Comparison of ENCODE assay signal across 24 cellular contexts in the genomic region with DNA sequence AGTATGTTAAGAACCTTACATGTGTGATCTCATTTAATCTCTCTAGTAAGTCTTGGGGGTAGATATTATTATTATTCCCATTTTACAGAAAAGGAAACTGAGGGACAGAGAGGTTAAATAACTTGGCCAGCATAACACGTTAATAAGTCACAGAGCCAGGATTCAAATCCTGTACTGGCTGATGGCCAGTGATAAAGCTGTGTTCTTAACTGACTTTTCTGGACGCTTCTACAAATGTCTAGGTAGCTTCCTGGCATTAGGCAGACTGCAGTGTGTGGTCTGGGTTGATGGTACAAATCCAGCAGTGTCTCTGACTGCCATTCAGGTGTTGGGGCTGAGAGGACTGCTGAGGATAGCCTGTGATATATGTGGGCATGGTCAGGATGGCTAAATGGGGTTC.
DNase-seq lines count a peak whose midpoint lies in the region; ATAC-seq, FAIRE-seq and TF ChIP-seq lines count a peak whose summit lies in the region.
"Had no signal": no experiment of that assay in that cellular context is flagged by ENCODE, and none has a peak within 500 bp of the region (broad histone marks: within the 10 kb centered on the region; RNA-seq: fewer than 3 reads in every experiment).

No MANE protein-coding gene starts in this region.

- in situ Hi-C loops in K562 (cut with MboI) (no loop called here), HAP-1 (cut with MboI; ENCODE audit: low sequenced_read_pairs) (no loop called here)

- intact Hi-C loops in K562 (cut with micrococcal nuclease) (no loop called here), esophagus squamous epithelium (cut with DNase I) (no loop called here)

- no peak for TF ChIP-seq EP300 in K562 (IDR thresholded peaks at IDR 0.05; ENCODE audit: low read length)

- H3K4me2 ChIP-seq in K562 (ENCODE audit: insufficient read depth, low read length) (no peak overlapping the region), smooth muscle cell (peak overlapping the region; percentile 65)
- H3K4me2 ChIP-seq: A549, PC-9 had no signal

- H3K79me2 ChIP-seq in K562 (ENCODE audit: control insufficient read depth, insufficient read depth, low read length) = no peaks in the 10 kb centered on the region
- H3K79me2 ChIP-seq in smooth muscle cell (ENCODE audit: low read depth) = no peaks in the 10 kb centered on the region

- POLR2A ChIA-PET in RWPE1 (lab: Yijun Ruan, JAX; ENCODE audit: low non-redundant PET) = no interaction called here
- POLR2A ChIA-PET in K562 (lab: Yijun Ruan, JAX) = interaction anchor here (0.6 kb wide), 1 partner anchor 14 kb away, joined by 4 read pairs; no protein-coding TSS in a partner anchor

- peaks cover 0 to 33% of the 10 kb centered on the region in 2 experiments; a peak in 2 of 5 replicates for H3K27me3 ChIP-seq in K562 (ENCODE audit: control insufficient read depth in 2 of 2, insufficient read depth in 2 of 2, low read length in 2 of 2)
- no peaks in the 10 kb centered on the region for H3K27me3 ChIP-seq in esophagus squamous epithelium
- H3K27me3 ChIP-seq in smooth muscle cell (ENCODE audit: low read depth) = no peaks in the 10 kb centered on the region
- no peaks in the 10 kb centered on the region for H3K27me3 ChIP-seq in HAP-1 (ENCODE audit: low read depth)

- H3K36me3 ChIP-seq in K562 (ENCODE audit: control insufficient read depth, insufficient read depth, low read length) (no peaks in the 10 kb centered on the region), esophagus squamous epithelium (no peaks in the 10 kb centered on the region), smooth muscle cell (ENCODE audit: low read depth) (no peaks in the 10 kb centered on the region), HAP-1 (replicated peaks) (no peaks in the 10 kb centered on the region)

- H3K4me3 ChIP-seq in K562 (no peak overlapping the region), esophagus squamous epithelium (no peak overlapping the region), smooth muscle cell (no peak overlapping the region), HAP-1 (no peak overlapping the region)
- H3K4me3 ChIP-seq: A549, GM23248, PC-9 had no signal

- no peak for TF ChIP-seq CTCF in RWPE1 (conservative IDR thresholded peaks at IDR 0.05; ENCODE audit: low read depth)
- TF ChIP-seq CTCF in K562 (IDR thresholded peaks at IDR 0.05 in 2 of 3, conservative IDR thresholded peaks at IDR 0.05 in 1 of 3; ENCODE audit: insufficient read depth in 2 of 3, low read depth in 1 of 3, low read length in 3 of 3) = no peak
- no peak for TF ChIP-seq CTCF in esophagus squamous epithelium (IDR thresholded peaks at IDR 0.05)
- no peak for TF ChIP-seq CTCF in smooth muscle cell (IDR thresholded peaks at IDR 0.05; ENCODE audit: borderline replicate concordance, insufficient read depth, poor library complexity, severe bottlenecking)

- no peaks in the 10 kb centered on the region for H3K9me1 ChIP-seq in K562 (ENCODE audit: control insufficient read depth, insufficient read depth, low read length)

- BruUV-seq in K562 (replicated peaks; lab: Mats Ljungman, UMichigan) = no TSS peak

- ATAC-seq in K562 = no peak
- no peak for ATAC-seq in HG02840 (IDR thresholded peaks at IDR 0.05; ENCODE audit: low FRiP score, unreplicated experiment)
- no peak for ATAC-seq in HG03135 (IDR thresholded peaks at IDR 0.05; ENCODE audit: unreplicated experiment)
- ATAC-seq: A549; CD8-positive, alpha-beta T cell had no signal

- no peak for TF ChIP-seq RAD21 in K562 (CRISPR knock-in tag; conservative IDR thresholded peaks at IDR 0.05 in 1 of 2, IDR thresholded peaks at IDR 0.05 in 1 of 2)

- no peaks in the 10 kb centered on the region for H3K4me1 ChIP-seq in K562 (replicated peaks in 1 of 2; ENCODE audit: control insufficient read depth in 2 of 2, insufficient read depth in 2 of 2, low read length in 2 of 2)
- peaks cover 0 to 52% (median 18%) of the 10 kb centered on the region in 3 donors for H3K4me1 ChIP-seq in esophagus squamous epithelium
- H3K4me1 ChIP-seq in smooth muscle cell (ENCODE audit: low read depth) = peaks cover 12% of the 10 kb centered on the region
- no peaks in the 10 kb centered on the region; the same call in 1 of the 2 replicates for H3K4me1 ChIP-seq in HAP-1
- H3K4me1 ChIP-seq: A549, Caco-2 had no signal

- H3K9me3 ChIP-seq in K562 (replicated peaks; ENCODE audit: control insufficient read depth, insufficient read depth, low read depth, low read length) (no peaks in the 10 kb centered on the region), esophagus squamous epithelium (no peaks in the 10 kb centered on the region), smooth muscle cell (replicated peaks; ENCODE audit: low read depth) (no peaks in the 10 kb centered on the region), HAP-1 (no peaks in the 10 kb centered on the region)
- H3K9me3 ChIP-seq: A549, Caco-2 had no signal

- H3F3A ChIP-seq in smooth muscle cell (ENCODE audit: low read depth) = peaks cover 13% of the 10 kb centered on the region

- H3K27ac ChIP-seq in RWPE1 (peak overlapping the region; percentile 45), K562 (ENCODE audit: extremely low read depth, low read depth, low read length) (no peak overlapping the region), esophagus squamous epithelium (peak overlapping the region; percentile 46 to 73 (median 60)), smooth muscle cell (ENCODE audit: low read depth) (peak overlapping the region; percentile 67)
- H3K27ac ChIP-seq: A549, GM23248, HL-60, PC-9 had no signal

- CTCF ChIA-PET in RWPE1 (lab: Yijun Ruan, JAX) (interaction anchor here (1.3 to 1.9 kb wide), 2 partner anchors 138 to 144 kb away, joined by 4 to 8 read pairs; no protein-coding TSS in a partner anchor), K562 (lab: Yijun Ruan, JAX; ENCODE audit: low intra/inter-chr PET ratio) (no interaction called here)

- TF ChIP-seq POLR2A in K562 (conservative IDR thresholded peaks at IDR 0.05) (no peak), esophagus squamous epithelium (IDR thresholded peaks at IDR 0.05) (no peak)

- H3K9ac ChIP-seq in K562 (ENCODE audit: insufficient read depth in 1 of 2, low read depth in 2 of 2, low read length in 2 of 2) (no peak overlapping the region), smooth muscle cell (ENCODE audit: low read depth) (no peak overlapping the region)
- H3K9ac ChIP-seq: GM23248 had no signal

- 0% methylated on average over 2 of the region's 2 CpGs for WGBS in K562 (ENCODE audit: insufficient coverage, low coverage, missing lambda C conversion rate)
- WGBS in esophagus squamous epithelium, 2 donors = 17 to 23% methylated on average over 2 of the region's 2 CpGs
- 55% methylated on average over 2 of the region's 2 CpGs for WGBS in smooth muscle cell (ENCODE audit: low lambda C conversion rate)

- no peak overlapping the region for H2AFZ ChIP-seq in K562 (ENCODE audit: low read depth, low read length)
- H2AFZ ChIP-seq in smooth muscle cell (ENCODE audit: low read depth) = no peak overlapping the region
- H2AFZ ChIP-seq: GM23248, PC-9 had no signal

- no peak for FAIRE-seq in K562 (lab: Jason Lieb, UNC)
- FAIRE-seq: A549, G401.6 had no signal

- 0 out of 2 replicates have a peak, but pooled peaks cover 4% of the 10 kb centered on the region for H4K20me1 ChIP-seq in K562 (replicated peaks; ENCODE audit: control insufficient read depth, insufficient read depth, low read length)
- H4K20me1 ChIP-seq in smooth muscle cell (ENCODE audit: low read depth) = no peaks in the 10 kb centered on the region

- DNase-seq in RWPE1 (ENCODE audit: low spot score) (no peak), K562 (ENCODE audit: extremely low read depth in 1 of 4, low spot score in 3 of 4) (no peak), esophagus squamous epithelium (lab: John Stamatoyannopoulos, UW) (no peak), smooth muscle cell (lab: John Stamatoyannopoulos, UW; ENCODE audit: unreplicated experiment) (no peak), HAP-1 (ENCODE audit: low spot score in 2 of 2) (no peak)
- DNase-seq in activated CD8-positive, alpha-beta memory T cell treated with anti-CD3 and anti-CD28 coated beads, Interleukin-2, amount 50 U/mL, for 48 hours = no peak
- DNase-seq: C1 segment of cervical spinal cord; Caco-2; CD8-positive, alpha-beta T cell; H7; MV-4-11; NCI-H1105; NCI-H146; NCI-H2029; NCI-H2227 treated with DMSO at 0.1 percent for 48 hours; NCI-H526 treated with DMSO at 0.1 percent for 48 hours; SHP77 had no signal

TF ChIP-seq in K562, 482 proteins besides CTCF, POLR2A, EP300 and RAD21:
- peak; percentile 12 for TF ChIP-seq RBM25 (IDR thresholded peaks at IDR 0.05; ENCODE audit: low read depth, low read length, severe bottlenecking)
- TF ChIP-seq SMC3 (conservative IDR thresholded peaks at IDR 0.05; ENCODE audit: insufficient read depth, low read depth, low read length) = no peak
